ENCODE assay signal across 8 cellular contexts in genomic region chr19:43574424-43575155, GRCh38. TPM values are rescaled to one million over a fixed set of nuclear protein-coding genes. Genes with fewer than 3 reads are reported as not detected.
DNase-seq lines count a peak whose midpoint lies in the region; ATAC-seq and TF ChIP-seq lines count a peak whose summit lies in the region.

No MANE protein-coding gene starts in this region.

- no peak for TF ChIP-seq CTCF in fibroblast of villous mesenchyme (IDR thresholded peaks at IDR 0.05; ENCODE audit: insufficient read depth, low read depth, low read length)

- peak overlapping the region; percentile 95 for H3K27ac Mint-ChIP-seq in T-helper 1 cell treated with Interleukin-12 subunit alpha and Interleukin-12 subunit beta and Interleukin-4 antibody, amounts not matched to agents 30 μg/mL and 1 μg/mL, for 36 hours

- peaks cover 2% of the 10 kb centered on the region for H3K36me3 Mint-ChIP-seq in T-helper 1 cell treated with Interleukin-12 subunit alpha and Interleukin-12 subunit beta and Interleukin-4 antibody, amounts not matched to agents 30 μg/mL and 1 μg/mL, for 36 hours (ENCODE audit: low read depth)

- peaks cover 33% of the 10 kb centered on the region for H3K4me1 Mint-ChIP-seq in T-helper 1 cell treated with Interleukin-12 subunit alpha and Interleukin-12 subunit beta and Interleukin-4 antibody, amounts not matched to agents 30 μg/mL and 1 μg/mL, for 36 hours (ENCODE audit: low read depth)

- H3K4me3 Mint-ChIP-seq in T-helper 1 cell treated with Interleukin-12 subunit alpha and Interleukin-12 subunit beta and Interleukin-4 antibody, amounts not matched to agents 30 μg/mL and 1 μg/mL, for 36 hours = peak overlapping the region; percentile 95

- ATAC-seq in HG03354 (IDR thresholded peaks at IDR 0.05; ENCODE audit: poor library complexity, severe bottlenecking, unreplicated experiment) = no peak

- H3K4me3 ChIP-seq in fibroblast of villous mesenchyme (ENCODE audit: low read depth, low read length) (peak overlapping the region; percentile 93), skeletal muscle cell (ENCODE audit: low read depth, low read length) (peak overlapping the region; percentile 98)

- peaks cover 6% of the 10 kb centered on the region for H3K27me3 Mint-ChIP-seq in T-helper 1 cell treated with Interleukin-12 subunit alpha and Interleukin-12 subunit beta and Interleukin-4 antibody, amounts not matched to agents 30 μg/mL and 1 μg/mL, for 36 hours (ENCODE audit: low read depth)

- no peak for DNase-seq in T-helper 1 cell
- peak; percentile 14 for DNase-seq in T1000 (lab: John Stamatoyannopoulos, UW)
- no peak for DNase-seq in fibroblast of villous mesenchyme (ENCODE audit: low read depth)
- DNase-seq in skeletal muscle cell (ENCODE audit: low read depth) = no peak
- no peak for DNase-seq in C1 segment of cervical spinal cord (lab: John Stamatoyannopoulos, UW)
- DNase-seq in activated effector memory CD4-positive, alpha-beta T cell treated with Interleukin-2 at 50 U/mL for 16 hours = no peak

- no peaks in the 10 kb centered on the region for H3K9me3 Mint-ChIP-seq in T-helper 1 cell treated with Interleukin-12 subunit alpha and Interleukin-12 subunit beta and Interleukin-4 antibody, amounts not matched to agents 30 μg/mL and 1 μg/mL, for 36 hours

RNA-seq across cellular contexts. Expression of gene XRCC1, which starts 0.7 kb away (rescaled TPM):
- total RNA-seq in fibroblast of villous mesenchyme = 22.9 and 28.9 TPM in 2 replicates

RNA-seq across cellular contexts. Expression of gene PINLYP, which starts 1.0 kb away (rescaled TPM):
- total RNA-seq in fibroblast of villous mesenchyme = 3.5 TPM in 2 replicates

RNA-seq across cellular contexts. Expression of gene IRGQ, which starts 21.3 kb away (rescaled TPM):
- 27.7 and 35.4 TPM in 2 replicates for total RNA-seq in fibroblast of villous mesenchyme

RNA-seq across cellular contexts. Expression of gene ZNF576, which starts 21.8 kb away (rescaled TPM):
- 9.0 and 9.9 TPM in 2 replicates for total RNA-seq in fibroblast of villous mesenchyme

RNA-seq across cellular contexts. Expression of gene SRRM5, which starts 37.3 kb away (rescaled TPM):
- total RNA-seq in fibroblast of villous mesenchyme = under 0.01 TPM in 2 replicates
